In genomic region chr4:123862812-123863211, GRCh38 we compare ENCODE assay signal across 24 cellular contexts.
"Had no signal": no experiment of that assay in that cellular context is flagged by ENCODE, and none has a peak within 500 bp of the region (broad histone marks: within the 10 kb centered on the region; RNA-seq: fewer than 3 reads in every experiment).

No MANE protein-coding gene starts in this region.

- H3K79me2 ChIP-seq: hepatocyte had no signal

- H3K4me1 ChIP-seq: left lung, pancreas, prostate gland, uterus had no signal

- H2AFZ ChIP-seq: hepatocyte had no signal

- H3K4me3 ChIP-seq: hepatocyte, left lung, lower lobe of right lung, pancreas, prostate gland, skin epidermis, spleen, tibial nerve, uterus had no signal

- H3K36me3 ChIP-seq: left lung, lower lobe of right lung, pancreas, prostate gland, spleen, tibial nerve, uterus had no signal

- H3K4me2 ChIP-seq: hepatocyte had no signal

- DNase-seq: kidney; left colon; left lung; lower lobe of right lung; mammary epithelial cell; mesendoderm; naive B cell; natural killer cell; nephron progenitor cell; pancreas; posterior cingulate gyrus; retina; right cardiac atrium; spleen; stimulated activated CD4-positive, alpha-beta T cell treated with anti-CD3 and anti-CD28 coated beads, Interleukin-4, amount 100 ng/mL, for 24 hours; stimulated activated naive CD4-positive, alpha-beta T cell; substantia nigra; uterus had no signal

- ATAC-seq: left colon; left lung; lower lobe of right lung; natural killer cell; pancreas; right cardiac atrium; sciatic nerve; stimulated activated effector memory CD8-positive, alpha-beta T cell treated with anti-CD3 and anti-CD28 coated beads, Interleukin-12 subunit alpha, Interleukin-12 subunit beta, amount 100 ng/mL, for 72 hours had no signal

- FAIRE-seq: kidney, pancreas had no signal

- H3K27ac ChIP-seq: hepatocyte, left lung, lower lobe of right lung, pancreas, prostate gland, skin epidermis, spleen, tibial nerve, uterus had no signal

- H3K9me3 ChIP-seq: lower lobe of right lung, pancreas, prostate gland, tibial nerve, uterus had no signal

- H3K27me3 ChIP-seq: hepatocyte, left lung, pancreas, spleen, tibial nerve, uterus had no signal
